In the genomic region with DNA sequence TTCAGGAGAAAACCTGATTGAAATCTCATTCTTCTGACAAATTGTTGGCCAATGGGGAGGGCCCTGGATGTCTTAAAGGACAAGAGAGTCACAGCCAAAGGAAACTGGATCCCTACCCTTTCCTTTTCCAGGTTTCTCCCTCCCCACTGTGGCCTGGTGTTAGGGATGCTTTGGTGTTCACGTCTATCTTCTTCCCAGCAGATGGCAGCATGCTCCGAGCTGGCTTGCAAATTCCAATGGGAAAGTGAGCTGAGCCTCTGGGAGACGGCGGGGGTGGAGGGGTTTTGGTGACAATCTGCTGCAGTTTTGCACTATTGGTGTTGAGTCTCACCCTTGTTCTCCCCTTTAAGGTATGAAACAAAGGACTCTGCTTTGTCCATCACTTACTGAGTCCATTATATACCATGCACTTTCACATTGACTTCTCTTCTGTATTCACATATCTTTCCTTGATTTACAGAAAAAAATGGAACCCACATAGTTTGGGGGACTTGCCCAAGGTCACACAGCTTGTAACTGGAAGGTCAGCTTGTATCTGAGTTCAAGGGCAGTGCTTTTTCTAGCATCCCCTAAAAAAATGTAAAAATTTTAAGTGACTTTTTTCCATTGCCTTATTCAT, we compare ENCODE assay signal across 9 cellular contexts. TPM values are rescaled to one million over a fixed set of nuclear protein-coding genes. Genes with fewer than 3 reads are reported as not detected.
A peak's percentile ranks its signal among the peaks of the same experiment; 100 is the strongest.
DNase-seq lines count a peak whose midpoint lies in the region; ATAC-seq lines count a peak whose summit lies in the region.
"Had no signal": no experiment of that assay in that cellular context is flagged by ENCODE, and none has a peak within 500 bp of the region (broad histone marks: within the 10 kb centered on the region; RNA-seq: fewer than 3 reads in every experiment).

No MANE protein-coding gene starts in this region.

- H3K27ac ChIP-seq in mesendoderm (ENCODE audit: low read depth, low read length), result no peak overlapping the region
- H3K27ac ChIP-seq in CD8-positive, alpha-beta memory T cell (ENCODE audit: low read depth, low read length), result no peak overlapping the region
- H3K27ac ChIP-seq: BLaER1 treated with 17β-estradiol and CSF1 and Interleukin-3, amounts not matched to agents 10 nM and 100 nM had no signal

- whole genome bisulfite sequencing in mesendoderm (ENCODE audit: extremely low coverage, insufficient coverage, low lambda C conversion rate), result no CpG with 5 or more reads among the region's 4 CpGs

- no peak overlapping the region for H2AK5ac ChIP-seq in mesendoderm (ENCODE audit: low read length)

- H3K36me3 ChIP-seq in mesendoderm (ENCODE audit: control insufficient read depth, insufficient read depth, low read length), result no peaks in the 10 kb centered on the region
- no peaks in the 10 kb centered on the region for H3K36me3 ChIP-seq in CD8-positive, alpha-beta memory T cell (ENCODE audit: insufficient read depth, low read length)
- H3K36me3 ChIP-seq: BLaER1 treated with 17β-estradiol and CSF1 and Interleukin-3, amounts not matched to agents 10 nM and 100 nM had no signal

- no peak overlapping the region for H3K56ac ChIP-seq in mesendoderm (ENCODE audit: low read length)

- no peak overlapping the region for H3K23ac ChIP-seq in mesendoderm (ENCODE audit: low read length)

- no peak overlapping the region for H3K4me3 ChIP-seq in mesendoderm (ENCODE audit: low read length)
- no peak overlapping the region for H3K4me3 ChIP-seq in CD8-positive, alpha-beta memory T cell (ENCODE audit: low read length)
- H3K4me3 ChIP-seq: BLaER1 treated with 17β-estradiol and CSF1 and Interleukin-3, amounts not matched to agents 10 nM and 100 nM had no signal

- no peak overlapping the region for H3K18ac ChIP-seq in mesendoderm (ENCODE audit: low read length)

- no peak overlapping the region for H3K27ac Mint-ChIP-seq in CD8-positive, alpha-beta memory T cell

- no peak overlapping the region for H2BK5ac ChIP-seq in mesendoderm (ENCODE audit: low read length)

- H3K27me3 Mint-ChIP-seq in CD8-positive, alpha-beta memory T cell, result peaks cover 23 to 55% of the 10 kb centered on the region in 2 donors

- no peak overlapping the region for H3K4me3 Mint-ChIP-seq in CD8-positive, alpha-beta memory T cell

- no peak overlapping the region for H2BK120ac ChIP-seq in mesendoderm (ENCODE audit: low read depth, low read length)

- no peak overlapping the region for H4K5ac ChIP-seq in mesendoderm (ENCODE audit: low read length)

- no peaks in the 10 kb centered on the region for H3K9me3 Mint-ChIP-seq in CD8-positive, alpha-beta memory T cell

- CTCF ChIA-PET in CD8-positive, alpha-beta memory T cell (lab: Charles Lee), result no interaction called here

- no peaks in the 10 kb centered on the region for H3K79me2 ChIP-seq in mesendoderm (ENCODE audit: control insufficient read depth, insufficient read depth, low read length)

- no peak overlapping the region for H3K9ac ChIP-seq in mesendoderm (ENCODE audit: low read length)
- H3K9ac ChIP-seq: BLaER1 treated with 17β-estradiol and CSF1 and Interleukin-3, amounts not matched to agents 10 nM and 100 nM had no signal

- H3K4ac ChIP-seq in mesendoderm (ENCODE audit: low read depth, low read length), result no peak overlapping the region

- POLR2A ChIA-PET in CD8-positive, alpha-beta memory T cell (lab: Charles Lee), result no interaction called here

- no peak overlapping the region for H3K4me2 ChIP-seq in mesendoderm (ENCODE audit: low read length)
- H3K4me2 ChIP-seq: BLaER1 treated with 17β-estradiol and CSF1 and Interleukin-3, amounts not matched to agents 10 nM and 100 nM had no signal

- no peaks in the 10 kb centered on the region for H3K27me3 ChIP-seq in mesendoderm (ENCODE audit: insufficient read depth, low read length, poor library complexity)
- H3K27me3 ChIP-seq in CD8-positive, alpha-beta memory T cell (ENCODE audit: insufficient read depth, low read length, poor library complexity, severe bottlenecking), result peaks cover 5% of the 10 kb centered on the region
- H3K27me3 ChIP-seq: BLaER1 treated with 17β-estradiol and CSF1 and Interleukin-3, amounts not matched to agents 10 nM and 100 nM had no signal

- no peaks in the 10 kb centered on the region for H3K9me3 ChIP-seq in CD8-positive, alpha-beta memory T cell (ENCODE audit: low read length)

- no peaks in the 10 kb centered on the region for H3K36me3 Mint-ChIP-seq in CD8-positive, alpha-beta memory T cell

- DNase-seq in Right ventricle myocardium superior (no peak), cardiac septum (ENCODE audit: low spot score) (no peak), NCI-H748 treated with DMSO at 0.1 percent for 48 hours (lab: John Stamatoyannopoulos, UW) (peak; percentile 12), dermis blood vessel endothelial cell (peak; percentile 70), mesendoderm (peak; percentile 87)
- DNase-seq in CD8-positive, alpha-beta memory T cell, result no peak
- DNase-seq in activated effector memory CD4-positive, alpha-beta T cell treated with Interleukin-2 at 50 U/mL for 16 hours, result no peak

- no peaks in the 10 kb centered on the region for H3K79me1 ChIP-seq in mesendoderm (ENCODE audit: low read length)

- no peak overlapping the region for H4K8ac ChIP-seq in mesendoderm (ENCODE audit: low read depth, low read length)

- H3K4me1 ChIP-seq in mesendoderm (ENCODE audit: control insufficient read depth, low read depth, low read length), result no peaks in the 10 kb centered on the region
- H3K4me1 ChIP-seq in CD8-positive, alpha-beta memory T cell (ENCODE audit: insufficient read depth, low read length), result no peaks in the 10 kb centered on the region

- intact Hi-C loops in Right ventricle myocardium superior (cut with DNase I) (no loop called here), cardiac septum (cut with DNase I) (no loop called here)

- no peak overlapping the region for H2BK15ac ChIP-seq in mesendoderm (replicated peaks; ENCODE audit: low read depth)

- ATAC-seq in Right ventricle myocardium superior (ENCODE audit: poor library complexity), result peak; percentile 34
- no peak for ATAC-seq in GM18519 (IDR thresholded peaks at IDR 0.05; ENCODE audit: low FRiP score, unreplicated experiment)

- no peaks in the 10 kb centered on the region for H3K4me1 Mint-ChIP-seq in CD8-positive, alpha-beta memory T cell

RNA-seq across cellular contexts. Expression of gene CCDC177, which starts 39.3 kb away (rescaled TPM):
- total RNA-seq in Right ventricle myocardium superior (not detected), cardiac septum (not detected), dermis blood vessel endothelial cell (not detected in 2 replicates)
- 2.1 TPM for polyA plus RNA-seq in mesendoderm (2013, experiment 1 of 2)
- 1.8 TPM for polyA plus RNA-seq in mesendoderm (2013, experiment 2 of 2)
- total RNA-seq in CD8-positive, alpha-beta memory T cell, result not detected
- polyA plus RNA-seq in CD8-positive, alpha-beta memory T cell, result not detected

RNA-seq across cellular contexts. Expression of gene PLEKHD1, which starts 50.8 kb away (rescaled TPM):
- 0.22 TPM for total RNA-seq in Right ventricle myocardium superior
- total RNA-seq in cardiac septum, result 0.13 TPM
- under 0.01 TPM in 1 of 2 replicates, not detected in the other for total RNA-seq in dermis blood vessel endothelial cell
- 0.14 TPM for polyA plus RNA-seq in mesendoderm (2013, experiment 1 of 2)
- polyA plus RNA-seq in mesendoderm (2013, experiment 2 of 2), result 0.14 TPM
- under 1 TPM in 1 of 2 experiments, not detected in 1; 0.11 TPM for total RNA-seq in CD8-positive, alpha-beta memory T cell
- 0.06 TPM for polyA plus RNA-seq in CD8-positive, alpha-beta memory T cell

Comparison
In these comparisons a context has a peak if more than half of its experiments do, and no peak if none do; other contexts are left out.
1. DNase-seq: peak in NCI-H748 treated with DMSO at 0.1 percent for 48 hours (single experiment), dermis blood vessel endothelial cell (single experiment) and mesendoderm (single experiment); none in Right ventricle myocardium superior (single experiment), cardiac septum (single experiment), CD8-positive, alpha-beta memory T cell (0 of 5) and activated effector memory CD4-positive, alpha-beta T cell treated with Interleukin-2 at 50 U/mL for 16 hours (single experiment).